1 cellular context compared by ENCODE assay signal in genomic region chr20:23636182-23636907, GRCh38.
TF ChIP-seq lines count a peak whose summit lies in the region.

No MANE protein-coding gene starts in this region.

TF ChIP-seq in HepG2, 621 proteins besides CTCF, POLR2A, EP300 and RAD21 (continued from another document and continues in another):
- TF ChIP-seq MTA3 (CRISPR knock-in tag; IDR thresholded peaks at IDR 0.05) (no peak), AHDC1 (CRISPR knock-in tag; IDR thresholded peaks at IDR 0.05; ENCODE audit: borderline replicate concordance) (0 out of 2 replicates have a peak, but pooled peaks have one; percentile 27), ZNF747 (CRISPR knock-in tag; IDR thresholded peaks at IDR 0.05; ENCODE audit: borderline replicate concordance) (no peak), ZNF232 (CRISPR knock-in tag; IDR thresholded peaks at IDR 0.05; ENCODE audit: borderline replicate concordance) (no peak), EEA1 (CRISPR knock-in tag; IDR thresholded peaks at IDR 0.05; ENCODE audit: borderline replicate concordance) (0 out of 2 replicates have a peak, but pooled peaks have one; percentile 49), JUND (CRISPR knock-in tag; IDR thresholded peaks at IDR 0.05) (no peak), ZNF468 (CRISPR knock-in tag; IDR thresholded peaks at IDR 0.05) (peak; percentile 92; the same call in 1 of the 2 replicates), SRSF1 (optimal IDR thresholded peaks at IDR 0.05; ENCODE audit: low read depth, low read length) (peak; percentile 63), CBX2 (IDR thresholded peaks at IDR 0.05; ENCODE audit: low read depth, low read length) (no peak), CBX2 (CRISPR knock-in tag; IDR thresholded peaks at IDR 0.05; ENCODE audit: low read depth) (no peak), PCBP1 (IDR thresholded peaks at IDR 0.05; ENCODE audit: borderline replicate concordance, low read depth, low read length) (0 out of 2 replicates have a peak, but pooled peaks have one; percentile 73), ARID2 (CRISPR knock-in tag; IDR thresholded peaks at IDR 0.05; ENCODE audit: borderline replicate concordance) (peak; percentile 77; the same call in 1 of the 2 replicates), SYNCRIP (IDR thresholded peaks at IDR 0.05; ENCODE audit: insufficient read depth, low read depth, low read length) (no peak), ELF3 (CRISPR knock-in tag; IDR thresholded peaks at IDR 0.05) (no peak), ZNF510 (CRISPR knock-in tag; IDR thresholded peaks at IDR 0.05; ENCODE audit: low read depth) (no peak), FOXK1 (CRISPR knock-in tag; IDR thresholded peaks at IDR 0.05; ENCODE audit: borderline replicate concordance, low read depth) (no peak), HDAC2 (CRISPR knock-in tag; IDR thresholded peaks at IDR 0.05) (no peak), NFE2L1 (CRISPR knock-in tag; IDR thresholded peaks at IDR 0.05; ENCODE audit: borderline replicate concordance) (no peak), HMGXB3 (CRISPR knock-in tag; IDR thresholded peaks at IDR 0.05; ENCODE audit: borderline replicate concordance) (no peak), ARID4A (CRISPR knock-in tag; IDR thresholded peaks at IDR 0.05; ENCODE audit: borderline replicate concordance) (peak; percentile 17; the same call in 1 of the 2 replicates), GABPB1 (CRISPR knock-in tag; IDR thresholded peaks at IDR 0.05) (0 out of 2 replicates have a peak, but pooled peaks have one; percentile 9), FOXJ3 (CRISPR knock-in tag; IDR thresholded peaks at IDR 0.05; ENCODE audit: borderline replicate concordance) (no peak), ZNF143 (CRISPR knock-in tag; IDR thresholded peaks at IDR 0.05) (peak; percentile 56; the same call in 1 of the 2 replicates), EED (CRISPR knock-in tag; IDR thresholded peaks at IDR 0.05) (peak; percentile 71; the same call in 1 of the 2 replicates), ZNF335 (CRISPR knock-in tag; IDR thresholded peaks at IDR 0.05) (no peak), ZNF841 (CRISPR knock-in tag; IDR thresholded peaks at IDR 0.05; ENCODE audit: borderline replicate concordance) (no peak)
- TF ChIP-seq, protein P1, sequence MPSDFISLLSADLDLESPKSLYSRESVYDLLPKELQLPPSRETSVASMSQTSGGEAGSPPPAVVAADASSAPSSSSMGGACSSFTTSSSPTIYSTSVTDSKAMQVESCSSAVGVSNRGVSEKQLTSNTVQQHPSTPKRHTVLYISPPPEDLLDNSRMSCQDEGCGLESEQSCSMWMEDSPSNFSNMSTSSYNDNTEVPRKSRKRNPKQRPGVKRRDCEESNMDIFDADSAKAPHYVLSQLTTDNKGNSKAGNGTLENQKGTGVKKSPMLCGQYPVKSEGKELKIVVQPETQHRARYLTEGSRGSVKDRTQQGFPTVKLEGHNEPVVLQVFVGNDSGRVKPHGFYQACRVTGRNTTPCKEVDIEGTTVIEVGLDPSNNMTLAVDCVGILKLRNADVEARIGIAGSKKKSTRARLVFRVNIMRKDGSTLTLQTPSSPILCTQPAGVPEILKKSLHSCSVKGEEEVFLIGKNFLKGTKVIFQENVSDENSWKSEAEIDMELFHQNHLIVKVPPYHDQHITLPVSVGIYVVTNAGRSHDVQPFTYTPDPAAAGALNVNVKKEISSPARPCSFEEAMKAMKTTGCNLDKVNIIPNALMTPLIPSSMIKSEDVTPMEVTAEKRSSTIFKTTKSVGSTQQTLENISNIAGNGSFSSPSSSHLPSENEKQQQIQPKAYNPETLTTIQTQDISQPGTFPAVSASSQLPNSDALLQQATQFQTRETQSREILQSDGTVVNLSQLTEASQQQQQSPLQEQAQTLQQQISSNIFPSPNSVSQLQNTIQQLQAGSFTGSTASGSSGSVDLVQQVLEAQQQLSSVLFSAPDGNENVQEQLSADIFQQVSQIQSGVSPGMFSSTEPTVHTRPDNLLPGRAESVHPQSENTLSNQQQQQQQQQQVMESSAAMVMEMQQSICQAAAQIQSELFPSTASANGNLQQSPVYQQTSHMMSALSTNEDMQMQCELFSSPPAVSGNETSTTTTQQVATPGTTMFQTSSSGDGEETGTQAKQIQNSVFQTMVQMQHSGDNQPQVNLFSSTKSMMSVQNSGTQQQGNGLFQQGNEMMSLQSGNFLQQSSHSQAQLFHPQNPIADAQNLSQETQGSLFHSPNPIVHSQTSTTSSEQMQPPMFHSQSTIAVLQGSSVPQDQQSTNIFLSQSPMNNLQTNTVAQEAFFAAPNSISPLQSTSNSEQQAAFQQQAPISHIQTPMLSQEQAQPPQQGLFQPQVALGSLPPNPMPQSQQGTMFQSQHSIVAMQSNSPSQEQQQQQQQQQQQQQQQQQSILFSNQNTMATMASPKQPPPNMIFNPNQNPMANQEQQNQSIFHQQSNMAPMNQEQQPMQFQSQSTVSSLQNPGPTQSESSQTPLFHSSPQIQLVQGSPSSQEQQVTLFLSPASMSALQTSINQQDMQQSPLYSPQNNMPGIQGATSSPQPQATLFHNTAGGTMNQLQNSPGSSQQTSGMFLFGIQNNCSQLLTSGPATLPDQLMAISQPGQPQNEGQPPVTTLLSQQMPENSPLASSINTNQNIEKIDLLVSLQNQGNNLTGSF (CRISPR knock-in tag; IDR thresholded peaks at IDR 0.05) = no peak
- TF ChIP-seq, protein P2, sequence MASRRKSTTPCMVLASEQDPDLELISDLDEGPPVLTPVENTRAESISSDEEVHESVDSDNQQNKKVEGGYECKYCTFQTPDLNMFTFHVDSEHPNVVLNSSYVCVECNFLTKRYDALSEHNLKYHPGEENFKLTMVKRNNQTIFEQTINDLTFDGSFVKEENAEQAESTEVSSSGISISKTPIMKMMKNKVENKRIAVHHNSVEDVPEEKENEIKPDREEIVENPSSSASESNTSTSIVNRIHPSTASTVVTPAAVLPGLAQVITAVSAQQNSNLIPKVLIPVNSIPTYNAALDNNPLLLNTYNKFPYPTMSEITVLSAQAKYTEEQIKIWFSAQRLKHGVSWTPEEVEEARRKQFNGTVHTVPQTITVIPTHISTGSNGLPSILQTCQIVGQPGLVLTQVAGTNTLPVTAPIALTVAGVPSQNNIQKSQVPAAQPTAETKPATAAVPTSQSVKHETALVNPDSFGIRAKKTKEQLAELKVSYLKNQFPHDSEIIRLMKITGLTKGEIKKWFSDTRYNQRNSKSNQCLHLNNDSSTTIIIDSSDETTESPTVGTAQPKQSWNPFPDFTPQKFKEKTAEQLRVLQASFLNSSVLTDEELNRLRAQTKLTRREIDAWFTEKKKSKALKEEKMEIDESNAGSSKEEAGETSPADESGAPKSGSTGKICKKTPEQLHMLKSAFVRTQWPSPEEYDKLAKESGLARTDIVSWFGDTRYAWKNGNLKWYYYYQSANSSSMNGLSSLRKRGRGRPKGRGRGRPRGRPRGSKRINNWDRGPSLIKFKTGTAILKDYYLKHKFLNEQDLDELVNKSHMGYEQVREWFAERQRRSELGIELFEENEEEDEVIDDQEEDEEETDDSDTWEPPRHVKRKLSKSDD (CRISPR knock-in tag; IDR thresholded peaks at IDR 0.05; ENCODE audit: low read depth) = no peak
- TF ChIP-seq, protein P3, sequence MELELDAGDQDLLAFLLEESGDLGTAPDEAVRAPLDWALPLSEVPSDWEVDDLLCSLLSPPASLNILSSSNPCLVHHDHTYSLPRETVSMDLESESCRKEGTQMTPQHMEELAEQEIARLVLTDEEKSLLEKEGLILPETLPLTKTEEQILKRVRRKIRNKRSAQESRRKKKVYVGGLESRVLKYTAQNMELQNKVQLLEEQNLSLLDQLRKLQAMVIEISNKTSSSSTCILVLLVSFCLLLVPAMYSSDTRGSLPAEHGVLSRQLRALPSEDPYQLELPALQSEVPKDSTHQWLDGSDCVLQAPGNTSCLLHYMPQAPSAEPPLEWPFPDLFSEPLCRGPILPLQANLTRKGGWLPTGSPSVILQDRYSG (CRISPR knock-in tag; IDR thresholded peaks at IDR 0.05) = no peak
